ENCODE assay signal across 15 cellular contexts in the genomic region with DNA sequence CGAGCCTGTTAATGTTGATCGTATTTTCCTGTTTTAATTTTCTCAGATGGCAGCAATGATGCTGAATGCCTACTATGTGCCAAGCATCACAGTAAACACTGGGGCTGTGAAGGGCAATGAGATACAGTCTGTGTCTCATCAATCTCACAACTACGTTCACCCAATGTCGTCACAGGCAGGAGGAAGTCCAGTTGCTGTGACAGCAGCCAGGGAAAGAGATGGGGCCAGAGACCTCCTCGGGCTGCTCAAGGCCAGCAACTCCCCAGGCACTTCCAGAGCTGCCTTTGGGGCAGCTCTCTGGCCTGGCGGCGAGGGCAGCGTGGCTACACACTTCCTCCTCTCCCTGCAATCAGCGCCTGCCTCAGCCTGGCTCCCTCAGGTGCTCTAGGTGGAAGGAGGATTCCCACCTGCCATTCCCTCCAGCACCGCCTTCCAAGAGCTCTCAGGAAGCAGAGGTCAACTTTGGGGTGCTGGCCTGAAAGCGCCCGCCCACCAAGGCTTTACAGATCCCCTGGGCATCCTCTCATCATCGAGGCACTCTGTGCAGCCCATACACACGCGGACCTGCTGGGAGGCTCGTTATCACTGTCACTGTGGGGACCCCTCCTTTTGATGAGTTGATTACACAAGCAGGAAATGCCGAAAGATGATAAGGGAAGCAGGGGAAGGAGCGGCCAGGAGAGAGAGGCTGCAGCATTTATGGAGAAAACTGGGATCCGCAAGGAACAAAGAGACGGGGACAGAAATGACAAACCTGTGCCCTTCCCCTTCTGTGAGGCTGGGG.
A peak's percentile ranks its signal among the peaks of the same experiment; 100 is the strongest.
DNase-seq lines count a peak whose midpoint lies in the region; ATAC-seq and TF ChIP-seq lines count a peak whose summit lies in the region.
"Had no signal": no experiment of that assay in that cellular context is flagged by ENCODE, and none has a peak within 500 bp of the region (broad histone marks: within the 10 kb centered on the region; RNA-seq: fewer than 3 reads in every experiment).

No MANE protein-coding gene starts in this region.

- H3K36me3 ChIP-seq in Caco-2 (ENCODE audit: control insufficient read depth, insufficient read depth, low read length) = no peaks in the 10 kb centered on the region
- no peaks in the 10 kb centered on the region for H3K36me3 ChIP-seq in upper lobe of right lung
- no peaks in the 10 kb centered on the region for H3K36me3 ChIP-seq in MM.1S (replicated peaks; ENCODE audit: insufficient read depth, low read length)

- TF ChIP-seq CTCF in Caco-2 (IDR thresholded peaks at IDR 0.05; ENCODE audit: insufficient read depth in 1 of 2, low read depth in 1 of 2, low read length in 1 of 2, severe bottlenecking in 1 of 2, unreplicated experiment in 1 of 2) (no peak), H9 (conservative IDR thresholded peaks at IDR 0.05) (no peak), brain (conservative IDR thresholded peaks at IDR 0.05) (no peak), neural crest cell (conservative IDR thresholded peaks at IDR 0.05) (no peak), upper lobe of right lung (IDR thresholded peaks at IDR 0.05) (no peak), MM.1S (IDR thresholded peaks at IDR 0.05; ENCODE audit: low read length) (no peak)

- no peak overlapping the region for H3K56ac ChIP-seq in H9 (ENCODE audit: insufficient read length, low read depth, low read length)

- H4K5ac ChIP-seq in H9 (ENCODE audit: insufficient read length, low read depth, low read length) = no peak overlapping the region

- H3K9me3 Mint-ChIP-seq in Caco-2 (ENCODE audit: unreplicated experiment) = no peaks in the 10 kb centered on the region
- no peaks in the 10 kb centered on the region for H3K9me3 Mint-ChIP-seq in H9
- peaks cover 0 to 3% (median 0%) of the 10 kb centered on the region in 5 experiments for H3K9me3 Mint-ChIP-seq in brain
- no peaks in the 10 kb centered on the region for H3K9me3 Mint-ChIP-seq in neural crest cell
- H3K9me3 Mint-ChIP-seq: CD4-positive, alpha-beta T cell; HFFc6 had no signal

- H3K27ac ChIP-seq in H9 (ENCODE audit: insufficient read length, low read depth, low read length) = no peak overlapping the region
- no peak overlapping the region for H3K27ac ChIP-seq in upper lobe of right lung
- no peak overlapping the region for H3K27ac ChIP-seq in MM.1S (ENCODE audit: low read length)

- no peaks in the 10 kb centered on the region for H3K27me3 ChIP-seq in Caco-2 (replicated peaks; ENCODE audit: control insufficient read depth, insufficient read depth, low read length)
- no peaks in the 10 kb centered on the region for H3K27me3 ChIP-seq in H9 (ENCODE audit: insufficient read depth, low read length)
- H3K27me3 ChIP-seq in upper lobe of right lung = no peaks in the 10 kb centered on the region
- H3K27me3 ChIP-seq in MM.1S (replicated peaks; ENCODE audit: insufficient read depth, low read length) = no peaks in the 10 kb centered on the region

- H2BK20ac ChIP-seq in H9 (ENCODE audit: low read depth, low read length, poor library complexity, severe bottlenecking) = no peak overlapping the region

- H2BK15ac ChIP-seq in H9 (ENCODE audit: low read depth, low read length) = no peak overlapping the region

- H2BK120ac ChIP-seq in H9 (ENCODE audit: low read depth, low read length, poor library complexity, severe bottlenecking) = no peak overlapping the region

- H2BK5ac ChIP-seq in H9 (ENCODE audit: insufficient read length, low read length) = no peak overlapping the region

- H3K79me2 ChIP-seq in H9 (ENCODE audit: insufficient read depth, low read length) = no peaks in the 10 kb centered on the region
- H3K79me2 ChIP-seq in MM.1S (ENCODE audit: low read length) = no peaks in the 10 kb centered on the region

- no peak overlapping the region for H4K8ac ChIP-seq in H9 (replicated peaks; ENCODE audit: insufficient read length, low read depth, low read length)

- H3K4me1 ChIP-seq in Caco-2 = peaks cover 3% of the 10 kb centered on the region; the same call in 1 of the 2 replicates
- H3K4me1 ChIP-seq in H9 (ENCODE audit: insufficient read depth, low read length) = peaks cover 14% of the 10 kb centered on the region
- no peaks in the 10 kb centered on the region for H3K4me1 ChIP-seq in upper lobe of right lung
- no peaks in the 10 kb centered on the region for H3K4me1 ChIP-seq in MM.1S (ENCODE audit: low read length)

- H3K79me1 ChIP-seq in H9 (ENCODE audit: insufficient read depth, low read depth, low read length, poor library complexity, severe bottlenecking) = no peaks in the 10 kb centered on the region

- H3K4me2 ChIP-seq in H9 (ENCODE audit: insufficient read depth, insufficient read length, low read length) (no peak overlapping the region), MM.1S (ENCODE audit: low read depth, low read length) (no peak overlapping the region)
- H3K4me2 ChIP-seq: SK-N-SH had no signal

- H3K4me1 Mint-ChIP-seq in Caco-2 (ENCODE audit: low read depth, unreplicated experiment) (peaks cover 6% of the 10 kb centered on the region), H9 (peaks cover 72 to 78% of the 10 kb centered on the region in 2 experiments), brain (peaks cover 65% of the 10 kb centered on the region), neural crest cell (peaks cover 62% of the 10 kb centered on the region)
- H3K4me1 Mint-ChIP-seq: B cell had no signal

- H4K91ac ChIP-seq in H9 (ENCODE audit: insufficient read length, low read depth, low read length) = no peak overlapping the region

- DNase-seq in Caco-2 (no peak), H9 (no peak), neural crest cell (ENCODE audit: low read depth, low spot score) (no peak), upper lobe of right lung (no peak), MM.1S (no peak)
- DNase-seq: CD4-positive, alpha-beta T cell; DMS79; GOT3; HFFc6; NCI-H2029 treated with DMSO at 0.1 percent for 48 hours; NCI-H226; SK-N-SH had no signal

- H3K9me2 ChIP-seq in MM.1S (replicated peaks; ENCODE audit: insufficient read depth, low read length) = no peaks in the 10 kb centered on the region
- H3K9me2 ChIP-seq: SK-N-SH had no signal

- H3K18ac ChIP-seq in H9 (ENCODE audit: insufficient read length, low read depth, low read length) = peak overlapping the region; percentile 34

- no peak overlapping the region for H3K4ac ChIP-seq in H9 (ENCODE audit: low read depth, low read length)

- no peaks in the 10 kb centered on the region for H3K9me3 ChIP-seq in Caco-2
- no peaks in the 10 kb centered on the region for H3K9me3 ChIP-seq in H9 (ENCODE audit: control insufficient read depth, low read depth, low read length)
- no peaks in the 10 kb centered on the region for H3K9me3 ChIP-seq in upper lobe of right lung
- H3K9me3 ChIP-seq in MM.1S (replicated peaks; ENCODE audit: insufficient read depth, low read length) = no peaks in the 10 kb centered on the region
- H3K9me3 ChIP-seq: SK-N-SH had no signal

- no peaks in the 10 kb centered on the region for H3K36me3 Mint-ChIP-seq in Caco-2 (ENCODE audit: insufficient read depth, unreplicated experiment)
- H3K36me3 Mint-ChIP-seq in H9 (ENCODE audit: insufficient read depth in 1 of 3, low read depth in 3 of 3) = 0 out of 7 replicates have a peak, but pooled peaks cover 0 to 1% (median 0%) of the 10 kb centered on the region in 3 experiments
- H3K36me3 Mint-ChIP-seq in brain = no peaks in the 10 kb centered on the region
- H3K36me3 Mint-ChIP-seq in neural crest cell (ENCODE audit: low read depth) = no peaks in the 10 kb centered on the region

- H3K23ac ChIP-seq in H9 (ENCODE audit: insufficient read length, low read depth, low read length) = no peak overlapping the region

- H3K9ac ChIP-seq in H9 (ENCODE audit: extremely low read depth, insufficient read length, low read length) (no peak overlapping the region), MM.1S (ENCODE audit: low read length) (no peak overlapping the region)
- H3K9ac ChIP-seq: SK-N-SH had no signal

- ATAC-seq in GM18861 (IDR thresholded peaks at IDR 0.05; ENCODE audit: unreplicated experiment) = no peak
- ATAC-seq in upper lobe of right lung = no peak

- whole genome bisulfite sequencing in H9 (ENCODE audit: extremely low coverage, insufficient read length, low lambda C conversion rate) = no CpG with 5 or more reads among the region's 20 CpGs

- no peak overlapping the region for H2BK12ac ChIP-seq in H9 (ENCODE audit: insufficient read length, low read depth, low read length)

- H3K27ac Mint-ChIP-seq in Caco-2 (ENCODE audit: unreplicated experiment) (peak overlapping the region; percentile 41), H9 (peak overlapping the region in 1 of 3 experiments; percentile 46; a peak in 3 of 7 replicates), brain (peak overlapping the region in 4 of 5 experiments; percentile 10 to 79 (median 56)), neural crest cell (ENCODE audit: unreplicated experiment) (peak overlapping the region; percentile 78)
- H3K27ac Mint-ChIP-seq: B cell; CD4-positive, alpha-beta T cell; HFFc6 had no signal

- H4K20me1 ChIP-seq in H9 (ENCODE audit: control insufficient read depth, insufficient read depth, insufficient read length) = no peaks in the 10 kb centered on the region
- no peaks in the 10 kb centered on the region for H4K20me1 ChIP-seq in MM.1S (ENCODE audit: insufficient read depth, low read length)

- no peak overlapping the region for H3K4me3 Mint-ChIP-seq in Caco-2 (ENCODE audit: unreplicated experiment)
- H3K4me3 Mint-ChIP-seq in H9 = no peak overlapping the region
- peak overlapping the region in 2 of 5 experiments; percentile 14 to 44 for H3K4me3 Mint-ChIP-seq in brain
- H3K4me3 Mint-ChIP-seq in neural crest cell = no peak overlapping the region
- H3K4me3 Mint-ChIP-seq: B cell; CD4-positive, alpha-beta T cell; HFFc6 had no signal

- POLR2A ChIA-PET in Caco-2 (lab: Charles Lee) = no interaction called here

- H2AFZ ChIP-seq in H9 (ENCODE audit: low read length) = no peak overlapping the region
- no peak overlapping the region for H2AFZ ChIP-seq in MM.1S (ENCODE audit: low read length)

- H3K23me2 ChIP-seq in H9 (ENCODE audit: insufficient read length, low read depth, low read length, poor library complexity, severe bottlenecking) = no peaks in the 10 kb centered on the region

- H3F3A ChIP-seq in MM.1S (ENCODE audit: insufficient read depth, low read length) = no peaks in the 10 kb centered on the region

- CTCF ChIA-PET in Caco-2 (lab: Charles Lee) = no interaction called here

- H3K27me3 Mint-ChIP-seq in Caco-2 (ENCODE audit: insufficient read depth, unreplicated experiment) (no peaks in the 10 kb centered on the region), H9 (ENCODE audit: low read depth) (peaks cover 6% of the 10 kb centered on the region), brain (peaks cover 15% of the 10 kb centered on the region), neural crest cell (ENCODE audit: low read depth) (peaks cover 3% of the 10 kb centered on the region)

- H3T11ph ChIP-seq in H9 (ENCODE audit: low read length) = no peak overlapping the region

- H3K4me3 ChIP-seq in Caco-2 (ENCODE audit: low read depth, low read length) (no peak overlapping the region), upper lobe of right lung (no peak overlapping the region), MM.1S (ENCODE audit: low read length) (no peak overlapping the region)

- H2AK5ac ChIP-seq in H9 (ENCODE audit: insufficient read length, low read length) = no peak overlapping the region

- intact Hi-C loops in Caco-2 (cut with micrococcal nuclease; ENCODE audit: unreplicated experiment) = no loop called here
- intact Hi-C loops in upper lobe of right lung (cut with DNase I) = no loop called here

- H3K14ac ChIP-seq in H9 (ENCODE audit: insufficient read depth, low read length) = no peak overlapping the region

- no TSS peak for BruUV-seq in Caco-2 (replicated peaks; lab: Mats Ljungman, UMichigan)
